Comparison of ENCODE assay signal across 11 cellular contexts in the genomic region with DNA sequence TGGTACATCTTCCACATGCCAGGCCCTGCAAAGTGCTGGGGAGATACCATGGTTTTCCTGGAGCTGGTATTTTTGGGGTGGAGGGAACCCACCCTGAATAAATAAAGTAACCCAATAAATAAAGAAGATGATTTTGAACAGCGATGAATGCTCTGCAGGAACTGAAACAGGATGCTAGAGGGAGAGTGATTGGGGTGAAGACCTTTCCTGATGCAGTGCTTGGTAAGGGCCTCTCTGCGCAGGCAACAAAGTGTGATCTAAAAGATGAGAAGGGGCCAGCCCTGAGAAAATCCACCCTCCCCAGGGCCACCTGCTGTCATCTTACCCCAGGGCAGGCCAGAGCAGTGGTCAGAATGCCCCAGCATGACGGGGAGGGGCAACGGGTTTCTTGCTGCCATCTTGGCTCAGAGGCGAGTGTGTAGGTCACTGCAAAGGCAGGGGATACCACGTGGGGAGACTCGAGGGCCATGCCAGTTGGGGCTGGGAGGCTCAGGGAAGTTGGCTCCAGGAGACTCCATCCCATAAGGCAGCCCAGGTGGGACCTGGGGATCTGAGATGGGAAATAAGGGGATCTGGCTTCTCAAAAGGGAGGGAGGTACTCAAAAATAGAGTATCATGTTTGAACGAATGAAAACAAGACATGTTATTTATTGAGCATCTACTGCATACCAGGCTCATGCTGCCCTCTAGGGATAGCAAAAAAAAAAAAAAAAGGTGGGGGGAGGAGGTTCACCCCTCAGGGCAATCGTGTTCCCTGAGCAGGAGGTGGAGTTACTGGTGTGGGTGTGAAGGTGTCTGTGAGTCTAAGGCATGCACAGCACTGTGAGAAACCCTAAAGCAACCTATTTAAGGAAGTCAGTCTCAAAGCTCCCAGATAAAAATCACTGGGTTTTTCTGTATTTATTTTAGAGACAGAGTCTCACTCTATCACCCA. TPM values are rescaled to one million over a fixed set of nuclear protein-coding genes. Genes with fewer than 3 reads are reported as not detected.
DNase-seq lines count a peak whose midpoint lies in the region; ATAC-seq and TF ChIP-seq lines count a peak whose summit lies in the region.
"Had no signal": no experiment of that assay in that cellular context is flagged by ENCODE, and none has a peak within 500 bp of the region (broad histone marks: within the 10 kb centered on the region; RNA-seq: fewer than 3 reads in every experiment).

No MANE protein-coding gene starts in this region.

- no peak overlapping the region for H3K27ac Mint-ChIP-seq in activated CD8-positive, alpha-beta memory T cell treated with anti-CD3 and anti-CD28 coated beads, Interleukin-2, amount 10 ng/mL, durations not matched to agents 7 days and 5 days
- H3K27ac Mint-ChIP-seq in MCF 10A (ENCODE audit: low read depth, unreplicated experiment) (no peak overlapping the region), T-helper 17 cell (no peak overlapping the region)
- H3K27ac Mint-ChIP-seq: CD4-positive, CD25-positive, alpha-beta regulatory T cell had no signal

- ATAC-seq in activated CD8-positive, alpha-beta memory T cell treated with anti-CD3 and anti-CD28 coated beads, Interleukin-2, amount 10 ng/mL, durations not matched to agents 7 days and 5 days = peak; percentile 66
- no peak for ATAC-seq in T-helper 17 cell
- no peak for ATAC-seq in GM19035 (IDR thresholded peaks at IDR 0.05; ENCODE audit: unreplicated experiment)

- no peaks in the 10 kb centered on the region for H3K36me3 ChIP-seq in trophoblast cell (ENCODE audit: control insufficient read depth in 1 of 2, insufficient read depth in 2 of 2, low read length in 2 of 2)

- H3K27ac ChIP-seq in trophoblast cell (ENCODE audit: low read depth, low read length) = no peak overlapping the region

- H3K79me2 ChIP-seq in trophoblast cell (ENCODE audit: control insufficient read depth, insufficient read depth, low read length, poor library complexity) = no peaks in the 10 kb centered on the region

- peak overlapping the region; percentile 48 for H3K4me3 ChIP-seq in trophoblast cell (ENCODE audit: low read depth, low read length)

- no peaks in the 10 kb centered on the region for H3K4me1 ChIP-seq in trophoblast cell (ENCODE audit: control insufficient read depth in 1 of 2, insufficient read depth in 2 of 2, low read length in 2 of 2)

- no CpG with 5 or more reads among the region's 9 CpGs for WGBS in trophoblast cell (ENCODE audit: extremely low coverage, insufficient coverage, insufficient read length)

- TF ChIP-seq CTCF in MCF 10A (IDR thresholded peaks at IDR 0.05; ENCODE audit: unreplicated experiment) = peak; percentile 29

- H3K9me3 ChIP-seq in trophoblast cell (ENCODE audit: insufficient read depth, low read depth, low read length) = peaks cover 4% of the 10 kb centered on the region
- H3K9me3 ChIP-seq in T-helper 17 cell (ENCODE audit: control insufficient read depth, low read length, poor library complexity, severe bottlenecking) = no peaks in the 10 kb centered on the region

- H3K4ac ChIP-seq in trophoblast cell (ENCODE audit: low read depth, low read length) = no peak overlapping the region

- no peak overlapping the region for H3K23ac ChIP-seq in trophoblast cell (ENCODE audit: low read length)

- no peak overlapping the region for H3K18ac ChIP-seq in trophoblast cell (ENCODE audit: low read length)

- intact Hi-C loops in MCF 10A (cut with micrococcal nuclease) = loop anchor here (1.0 to 10.0 kb wide), 4 partner anchors 192 to 358 kb away; a partner anchor contains a TSS

- BruUV-seq in MCF 10A (replicated peaks; lab: Mats Ljungman, UMichigan) = no TSS peak

- no peaks in the 10 kb centered on the region for H3K9me3 Mint-ChIP-seq in activated CD8-positive, alpha-beta memory T cell treated with anti-CD3 and anti-CD28 coated beads, Interleukin-2, amount 10 ng/mL, durations not matched to agents 7 days and 5 days (ENCODE audit: low read depth)
- no peaks in the 10 kb centered on the region for H3K9me3 Mint-ChIP-seq in MCF 10A (ENCODE audit: unreplicated experiment)
- H3K9me3 Mint-ChIP-seq: CD4-positive, CD25-positive, alpha-beta regulatory T cell had no signal

- H3K79me1 ChIP-seq in trophoblast cell (ENCODE audit: low read length) = no peaks in the 10 kb centered on the region

- CTCF ChIA-PET in activated CD8-positive, alpha-beta memory T cell treated with anti-CD3 and anti-CD28 coated beads, Interleukin-2, amount 10 ng/mL, durations not matched to agents 7 days and 5 days (lab: Charles Lee) = interaction anchor here (0.7 to 5.5 kb wide), 12 partner anchors 8 to 309 kb away, joined by 3 to 39 read pairs (median 4); no protein-coding TSS in a partner anchor
- CTCF ChIA-PET in MCF 10A (lab: Yijun Ruan, JAX) = interaction anchor here (0.6 to 4.1 kb wide), 29 partner anchors 13 to 1230 kb away, joined by 3 to 45 read pairs (median 4); a partner anchor contains a TSS

- H4K91ac ChIP-seq in trophoblast cell (ENCODE audit: low read depth, low read length) = no peak overlapping the region

- H4K8ac ChIP-seq in trophoblast cell (ENCODE audit: low read depth, low read length) = no peak overlapping the region

- H4K12ac ChIP-seq in trophoblast cell (ENCODE audit: low read depth, low read length) = no peak overlapping the region

- no peak overlapping the region for H3K4me2 ChIP-seq in trophoblast cell (ENCODE audit: low read length)

- no peaks in the 10 kb centered on the region for H3K27me3 ChIP-seq in trophoblast cell (ENCODE audit: insufficient read depth, low read length)

- no peak overlapping the region for H2BK120ac ChIP-seq in trophoblast cell (ENCODE audit: insufficient read depth, low read length, poor library complexity)

- POLR2A ChIA-PET in MCF 10A (lab: Yijun Ruan, JAX) = interaction anchor here (0.6 to 1.4 kb wide), 7 partner anchors 20 to 382 kb away, joined by 3 to 5 read pairs (median 3); a partner anchor contains a TSS

- H2BK12ac ChIP-seq in trophoblast cell (ENCODE audit: low read length) = no peak overlapping the region

- no peaks in the 10 kb centered on the region for H3K36me3 Mint-ChIP-seq in activated CD8-positive, alpha-beta memory T cell treated with anti-CD3 and anti-CD28 coated beads, Interleukin-2, amount 10 ng/mL, durations not matched to agents 7 days and 5 days
- H3K36me3 Mint-ChIP-seq in MCF 10A (ENCODE audit: insufficient read depth, unreplicated experiment) (no peaks in the 10 kb centered on the region), T-helper 17 cell (ENCODE audit: low read depth) (no peaks in the 10 kb centered on the region)
- H3K36me3 Mint-ChIP-seq: CD4-positive, CD25-positive, alpha-beta regulatory T cell had no signal

- H3K4me1 Mint-ChIP-seq in activated CD8-positive, alpha-beta memory T cell treated with anti-CD3 and anti-CD28 coated beads, Interleukin-2, amount 10 ng/mL, durations not matched to agents 7 days and 5 days = peaks cover 12% of the 10 kb centered on the region
- H3K4me1 Mint-ChIP-seq in MCF 10A (ENCODE audit: insufficient read depth, unreplicated experiment) (peaks cover 15% of the 10 kb centered on the region), T-helper 17 cell (peaks cover 3% of the 10 kb centered on the region)

- H2AFZ ChIP-seq in trophoblast cell (ENCODE audit: insufficient read depth, low read length, poor library complexity) = no peak overlapping the region

- H3K4me3 Mint-ChIP-seq in activated CD8-positive, alpha-beta memory T cell treated with anti-CD3 and anti-CD28 coated beads, Interleukin-2, amount 10 ng/mL, durations not matched to agents 7 days and 5 days = no peak overlapping the region
- H3K4me3 Mint-ChIP-seq in MCF 10A (ENCODE audit: unreplicated experiment) = no peak overlapping the region
- no peak overlapping the region for H3K4me3 Mint-ChIP-seq in T-helper 17 cell
- H3K4me3 Mint-ChIP-seq: CD4-positive, CD25-positive, alpha-beta regulatory T cell had no signal

- no peak for DNase-seq in activated CD8-positive, alpha-beta memory T cell treated with anti-CD3 and anti-CD28 coated beads, Interleukin-2, amount 10 ng/mL, durations not matched to agents 7 days and 5 days
- no peak for DNase-seq in activated CD8-positive, alpha-beta memory T cell treated with anti-CD3 and anti-CD28 coated beads, Interleukin-2, amount 50 U/mL, for 48 hours
- DNase-seq in LHCN-M2 (ENCODE audit: low read depth) = peak; percentile 31
- peak; percentile 82 for DNase-seq in MCF 10A (ENCODE audit: unreplicated experiment)
- DNase-seq in trophoblast cell = no peak
- DNase-seq in middle frontal gyrus (ENCODE audit: extremely low spot score, low spot score) = no peak
- no peak for DNase-seq in T-helper 17 cell
- DNase-seq: effector memory CD4-positive, alpha-beta T cell; NCI-H446 had no signal

- H2AK5ac ChIP-seq in trophoblast cell (ENCODE audit: low read length) = no peak overlapping the region

- H3K14ac ChIP-seq in trophoblast cell (ENCODE audit: low read length) = no peak overlapping the region

- H3K27me3 Mint-ChIP-seq in activated CD8-positive, alpha-beta memory T cell treated with anti-CD3 and anti-CD28 coated beads, Interleukin-2, amount 10 ng/mL, durations not matched to agents 7 days and 5 days = peaks cover 8% of the 10 kb centered on the region
- H3K27me3 Mint-ChIP-seq in MCF 10A (ENCODE audit: insufficient read depth, unreplicated experiment) (no peaks in the 10 kb centered on the region), T-helper 17 cell (peaks cover 26% of the 10 kb centered on the region)

- H3K9ac ChIP-seq in trophoblast cell (ENCODE audit: low read length) = no peak overlapping the region

- no peak overlapping the region for H2BK5ac ChIP-seq in trophoblast cell (ENCODE audit: low read depth, low read length, poor library complexity)

RNA-seq across cellular contexts. Expression of a gene that starts 2.8 kb away (rescaled TPM):
- not detected for total RNA-seq in activated CD8-positive, alpha-beta memory T cell treated with anti-CD3 and anti-CD28 coated beads, Interleukin-2, amount 10 ng/mL, durations not matched to agents 7 days and 5 days
- total RNA-seq in LHCN-M2 (2014; rRNA removed) (not detected in 2 replicates), MCF 10A (2022) (not detected in 2 replicates), T-helper 17 cell (not detected)
- polyA plus RNA-seq in LHCN-M2 (2012) = not detected
- not detected in 2 replicates for polyA plus RNA-seq in trophoblast cell (2013)
- total RNA-seq: CD4-positive, CD25-positive, alpha-beta regulatory T cell had no signal
- polyA plus RNA-seq: CD4-positive, CD25-positive, alpha-beta regulatory T cell had no signal

RNA-seq across cellular contexts. Expression of a gene that starts 11.0 kb away (rescaled TPM):
- not detected for total RNA-seq in activated CD8-positive, alpha-beta memory T cell treated with anti-CD3 and anti-CD28 coated beads, Interleukin-2, amount 10 ng/mL, durations not matched to agents 7 days and 5 days
- total RNA-seq in LHCN-M2 (2014; rRNA removed) (3.2 and 3.3 TPM in 2 replicates), MCF 10A (2022) (not detected in 2 replicates), T-helper 17 cell (not detected)
- polyA plus RNA-seq in LHCN-M2 (2012) = 63.5 TPM
- 3.0 and 3.8 TPM in 2 replicates for polyA plus RNA-seq in trophoblast cell (2013)
- total RNA-seq: CD4-positive, CD25-positive, alpha-beta regulatory T cell had no signal
- polyA plus RNA-seq: CD4-positive, CD25-positive, alpha-beta regulatory T cell had no signal

RNA-seq across cellular contexts. Expression of a gene that starts 15.0 kb away (rescaled TPM):
- total RNA-seq in activated CD8-positive, alpha-beta memory T cell treated with anti-CD3 and anti-CD28 coated beads, Interleukin-2, amount 10 ng/mL, durations not matched to agents 7 days and 5 days = not detected
- not detected in 2 replicates for total RNA-seq in LHCN-M2 (2014; rRNA removed)
- polyA plus RNA-seq in LHCN-M2 (2012) = 0.04 TPM
- total RNA-seq in MCF 10A (2022) = not detected in 2 replicates
- 0.12 and 0.19 TPM in 2 replicates for polyA plus RNA-seq in trophoblast cell (2013)
- not detected for total RNA-seq in T-helper 17 cell
- total RNA-seq: CD4-positive, CD25-positive, alpha-beta regulatory T cell had no signal
- polyA plus RNA-seq: CD4-positive, CD25-positive, alpha-beta regulatory T cell had no signal

RNA-seq across cellular contexts. Expression of a gene that starts 30.9 kb away (rescaled TPM):
- 10 to 100 TPM; 55.8 to 68.8 TPM for total RNA-seq in activated CD8-positive, alpha-beta memory T cell treated with anti-CD3 and anti-CD28 coated beads, Interleukin-2, amount 10 ng/mL, durations not matched to agents 7 days and 5 days
- 37.0 and 44.4 TPM in 2 replicates for total RNA-seq in LHCN-M2 (2014; rRNA removed)
- polyA plus RNA-seq in LHCN-M2 (2012) = 26.2 TPM
- 46.3 and 48.3 TPM in 2 replicates for total RNA-seq in MCF 10A (2022)
- 28.3 and 29.2 TPM in 2 replicates for polyA plus RNA-seq in trophoblast cell (2013)
- 10 to 100 TPM; 71.7 to 99.0 TPM for total RNA-seq in T-helper 17 cell

RNA-seq across cellular contexts. Expression of a gene that starts 36.8 kb away (rescaled TPM):
- not detected for total RNA-seq in activated CD8-positive, alpha-beta memory T cell treated with anti-CD3 and anti-CD28 coated beads, Interleukin-2, amount 10 ng/mL, durations not matched to agents 7 days and 5 days
- total RNA-seq in LHCN-M2 (2014; rRNA removed) (not detected in 2 replicates), MCF 10A (2022) (not detected in 2 replicates), T-helper 17 cell (not detected)
- polyA plus RNA-seq in LHCN-M2 (2012) = 0.26 TPM
- polyA plus RNA-seq in trophoblast cell (2013) = 0.17 and 0.18 TPM in 2 replicates
- total RNA-seq: CD4-positive, CD25-positive, alpha-beta regulatory T cell had no signal
- polyA plus RNA-seq: CD4-positive, CD25-positive, alpha-beta regulatory T cell had no signal

Comparison
In these comparisons a context has a peak if more than half of its experiments do, and no peak if none do; other contexts are left out.
1. DNase-seq: peak in LHCN-M2 (single experiment) and MCF 10A (single experiment); none in activated CD8-positive, alpha-beta memory T cell treated with anti-CD3 and anti-CD28 coated beads, Interleukin-2, amount 10 ng/mL, durations not matched to agents 7 days and 5 days (single experiment), activated CD8-positive, alpha-beta memory T cell treated with anti-CD3 and anti-CD28 coated beads, Interleukin-2, amount 50 U/mL, for 48 hours (single experiment), trophoblast cell (0 of 2), middle frontal gyrus (single experiment) and T-helper 17 cell (0 of 3).